In the genomic region with DNA sequence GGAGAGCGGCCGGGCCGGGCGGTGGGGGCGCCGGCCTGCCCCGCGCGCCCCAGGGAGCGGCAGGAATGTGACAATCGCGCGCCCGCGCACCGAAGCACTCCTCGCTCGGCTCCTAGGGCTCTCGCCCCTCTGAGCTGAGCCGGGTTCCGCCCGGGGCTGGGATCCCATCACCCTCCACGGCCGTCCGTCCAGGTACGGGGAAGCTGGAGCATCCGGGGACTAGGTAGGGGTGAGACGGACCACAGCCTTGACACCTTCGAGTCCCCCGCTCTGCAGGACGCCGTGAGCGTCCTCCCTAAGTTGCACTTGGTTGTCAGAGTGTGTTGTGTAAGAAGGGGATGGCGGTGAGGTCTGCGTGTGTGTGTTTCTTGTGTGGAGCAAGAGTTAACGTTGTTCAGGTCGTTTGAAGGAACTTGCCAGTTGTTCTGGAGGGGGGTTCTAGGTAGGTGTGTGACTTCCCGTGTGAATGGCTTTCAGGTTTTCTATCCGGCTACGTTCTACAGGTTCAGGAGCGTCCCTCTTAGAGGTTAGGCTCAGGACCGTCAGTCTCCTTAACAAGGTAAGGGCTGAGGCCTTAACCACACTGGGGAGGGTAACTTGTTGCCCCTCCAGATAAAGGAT, we compare ENCODE assay signal across 8 cellular contexts. TPM values are rescaled to one million over a fixed set of nuclear protein-coding genes. Genes with fewer than 3 reads are reported as not detected.
DNase-seq lines count a peak whose midpoint lies in the region; ATAC-seq and TF ChIP-seq lines count a peak whose summit lies in the region.

No MANE protein-coding gene starts in this region.

- ATAC-seq in naive thymus-derived CD8-positive, alpha-beta T cell = no peak
- ATAC-seq in GM21619 (IDR thresholded peaks at IDR 0.05; ENCODE audit: unreplicated experiment) = no peak
- ATAC-seq in GM21825 (IDR thresholded peaks at IDR 0.05; ENCODE audit: unreplicated experiment) = no peak

- no peaks in the 10 kb centered on the region for H3K27me3 ChIP-seq in ACC112 (ENCODE audit: insufficient read depth, low read length)
- H3K27me3 ChIP-seq in endodermal cell (ENCODE audit: control insufficient read depth, insufficient read depth, low read length, poor library complexity, severe bottlenecking) = peaks cover 24% of the 10 kb centered on the region

- POLR2A ChIA-PET in naive thymus-derived CD8-positive, alpha-beta T cell (lab: Charles Lee) = no interaction called here

- peaks cover 43% of the 10 kb centered on the region for H3K36me3 ChIP-seq in ACC112 (ENCODE audit: insufficient read depth, low read length)
- H3K36me3 ChIP-seq in endodermal cell (ENCODE audit: control insufficient read depth, insufficient read depth, low read length) = no peaks in the 10 kb centered on the region

- WGBS in endodermal cell (ENCODE audit: insufficient coverage in 1 of 2, insufficient read length in 1 of 2), 2 experiments = 21 to 82% methylated on average over 3 to 42 of the region's 42 CpGs

- DNase-seq in NOMO-1 treated with dmso at 0.1 percent for 144 hours (lab: John Stamatoyannopoulos, UW; ENCODE audit: unreplicated experiment) (peak; percentile 42), endodermal cell (peak; percentile 80), epidermal melanocyte (ENCODE audit: insufficient read length, low spot score) (no peak), NCI-H526 (lab: John Stamatoyannopoulos, UW) (no peak)
- no peak for DNase-seq in naive thymus-derived CD8-positive, alpha-beta T cell

- H3K27me3 Mint-ChIP-seq in endodermal cell (ENCODE audit: insufficient read depth) = peaks cover 58% of the 10 kb centered on the region
- H3K27me3 Mint-ChIP-seq in naive thymus-derived CD8-positive, alpha-beta T cell = peaks cover 17 to 61% (median 39%) of the 10 kb centered on the region in 5 donors

- no peak overlapping the region for H2AFZ ChIP-seq in ACC112 (ENCODE audit: low read length, unreplicated experiment)

- H3K4me1 ChIP-seq in ACC112 (ENCODE audit: control insufficient read depth, insufficient read depth, low read length, unreplicated experiment) (peaks cover 59% of the 10 kb centered on the region), endodermal cell (ENCODE audit: control insufficient read depth, insufficient read depth, low read length) (no peaks in the 10 kb centered on the region)

- no peak overlapping the region for H3K27ac Mint-ChIP-seq in endodermal cell
- H3K27ac Mint-ChIP-seq in naive thymus-derived CD8-positive, alpha-beta T cell = peak overlapping the region in 1 of 10 donors; percentile 65

- H3K4me3 Mint-ChIP-seq in endodermal cell = peak overlapping the region; percentile 56
- peak overlapping the region; percentile 12 to 74 (median 60) for H3K4me3 Mint-ChIP-seq in naive thymus-derived CD8-positive, alpha-beta T cell

- H3K9ac ChIP-seq in endodermal cell (ENCODE audit: extremely low read depth, low read length, poor library complexity, severe bottlenecking) = no peak overlapping the region

- peaks cover 3% of the 10 kb centered on the region for H3K36me3 Mint-ChIP-seq in endodermal cell (ENCODE audit: low read depth)
- H3K36me3 Mint-ChIP-seq in naive thymus-derived CD8-positive, alpha-beta T cell = peaks cover 2 to 46% (median 17%) of the 10 kb centered on the region in 3 donors

- peaks cover 15% of the 10 kb centered on the region for H3K9me3 ChIP-seq in endodermal cell (ENCODE audit: control insufficient read depth, low read length)

- H3K4me3 ChIP-seq in ACC112 (ENCODE audit: low read depth, low read length) = peak overlapping the region; percentile 88
- H3K4me3 ChIP-seq in endodermal cell (ENCODE audit: low read length) = peak overlapping the region; percentile 80

- peaks cover 99% of the 10 kb centered on the region for H3K79me2 ChIP-seq in ACC112 (ENCODE audit: control insufficient read depth, insufficient read depth, low read length, unreplicated experiment)

- no peak for TF ChIP-seq CTCF in endodermal cell (conservative IDR thresholded peaks at IDR 0.05)

- peaks cover 10% of the 10 kb centered on the region for H3K4me1 Mint-ChIP-seq in endodermal cell
- H3K4me1 Mint-ChIP-seq in naive thymus-derived CD8-positive, alpha-beta T cell = peaks cover 7 to 22% (median 13%) of the 10 kb centered on the region in 4 donors

- peaks cover 15% of the 10 kb centered on the region for H3K9me3 Mint-ChIP-seq in endodermal cell
- H3K9me3 Mint-ChIP-seq in naive thymus-derived CD8-positive, alpha-beta T cell = peaks cover 2 to 55% (median 33%) of the 10 kb centered on the region in 9 donors

- H3K27ac ChIP-seq in ACC112 (ENCODE audit: low read depth, low read length) (peak overlapping the region; percentile 94), endodermal cell (ENCODE audit: low read depth, low read length) (no peak overlapping the region)

RNA-seq across cellular contexts. Expression of a gene that starts 0.4 kb away (rescaled TPM):
- 1 to 10 TPM; 3.0 to 4.1 TPM for total RNA-seq in endodermal cell
- 0.96 TPM for polyA plus RNA-seq in endodermal cell (2013, experiment 1 of 2)
- 0.79 TPM for polyA plus RNA-seq in endodermal cell (2013, experiment 2 of 2)
- under 1 TPM in 1 of 2 experiments, not detected in 1; 0.29 TPM for total RNA-seq in naive thymus-derived CD8-positive, alpha-beta T cell
- not detected for polyA plus RNA-seq in naive thymus-derived CD8-positive, alpha-beta T cell

RNA-seq across cellular contexts. Expression of a gene that starts 43.9 kb away (rescaled TPM):
- under 1 TPM; 0.38 to 0.44 TPM for total RNA-seq in endodermal cell
- polyA plus RNA-seq in endodermal cell (2013, experiment 1 of 2) = not detected
- polyA plus RNA-seq in endodermal cell (2013, experiment 2 of 2) = not detected
- total RNA-seq in naive thymus-derived CD8-positive, alpha-beta T cell = not detected
- polyA plus RNA-seq in naive thymus-derived CD8-positive, alpha-beta T cell = not detected

Comparison
In these comparisons a context has a peak if more than half of its experiments do, and no peak if none do; other contexts are left out.
1. DNase-seq: peak in NOMO-1 treated with dmso at 0.1 percent for 144 hours (single experiment) and endodermal cell (single experiment); none in naive thymus-derived CD8-positive, alpha-beta T cell (0 of 10), epidermal melanocyte (single experiment) and NCI-H526 (0 of 2).